Comparison of ENCODE assay signal across 3 cellular contexts in genomic region chr3:78861156-78861555, GRCh38.
"Had no signal": no experiment of that assay in that cellular context is flagged by ENCODE, and none has a peak within 500 bp of the region (broad histone marks: within the 10 kb centered on the region; RNA-seq: fewer than 3 reads in every experiment).

No MANE protein-coding gene starts in this region.

- H3K4me3 ChIP-seq: GM12878 had no signal

- DNase-seq: GDM1, GF-D8 had no signal

- ATAC-seq: GM12878 had no signal
